Comparison of ENCODE assay signal across 1 cellular context in the genomic region with DNA sequence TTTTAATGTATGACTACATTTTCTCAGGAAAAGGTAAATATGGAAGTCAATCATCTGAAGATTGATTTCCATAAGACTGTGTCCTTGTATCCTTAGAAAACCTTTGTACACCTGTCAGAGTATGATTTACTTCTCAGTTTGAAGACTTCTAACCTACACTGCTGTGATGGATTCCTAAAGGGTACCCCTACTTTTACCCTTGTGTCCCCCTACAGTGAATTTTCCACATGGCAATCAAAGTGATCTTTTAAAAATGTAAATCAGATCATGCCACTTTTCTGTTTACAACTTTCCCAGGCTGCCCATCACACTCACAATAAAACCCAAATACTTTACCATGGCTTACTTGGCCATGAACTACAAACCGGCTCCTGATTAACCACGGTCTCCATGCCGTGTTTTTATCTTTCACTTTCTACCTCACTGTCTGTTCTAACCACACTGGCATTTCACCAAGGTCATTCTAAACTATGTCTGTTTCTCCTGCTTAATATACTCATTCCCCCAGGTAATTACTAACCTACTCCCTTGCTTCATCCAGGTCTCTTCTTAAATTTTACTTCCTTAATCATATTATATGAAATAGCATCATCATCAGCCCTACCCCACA.
TF ChIP-seq lines count a peak whose summit lies in the region.

No MANE protein-coding gene starts in this region.

TF ChIP-seq in GM12878, 131 proteins besides CTCF, POLR2A, EP300 and RAD21:
- TF ChIP-seq ZBTB33 (IDR thresholded peaks at IDR 0.05) (no peak), IKZF1 (conservative IDR thresholded peaks at IDR 0.05) (0 out of 2 replicates have a peak, but pooled peaks have one; percentile 4), ZNF24 (IDR thresholded peaks at IDR 0.05) (no peak), SP1 (IDR thresholded peaks at IDR 0.05; ENCODE audit: low read depth, low read length) (peak; percentile 15), SMC3 (IDR thresholded peaks at IDR 0.05; ENCODE audit: borderline replicate concordance, low read length) (0 out of 2 replicates have a peak, but pooled peaks have one; percentile 10), RUNX3 (IDR thresholded peaks at IDR 0.05; ENCODE audit: low read length) (peak; percentile 80), NBN (IDR thresholded peaks at IDR 0.05) (peak; percentile 37; the same call in 1 of the 2 replicates)
